ENCODE assay signal across 28 cellular contexts in genomic region chr5:38305148-38305547, GRCh38. TPM values are rescaled to one million over a fixed set of nuclear protein-coding genes. Genes with fewer than 3 reads are reported as not detected.
"Had no signal": no experiment of that assay in that cellular context is flagged by ENCODE, and none has a peak within 500 bp of the region (broad histone marks: within the 10 kb centered on the region; RNA-seq: fewer than 3 reads in every experiment).

No MANE protein-coding gene starts in this region.

- H3K36me3 ChIP-seq: colonic mucosa, gastroesophageal sphincter, heart left ventricle, lower lobe of right lung had no signal

- H3K4me2 ChIP-seq: hepatocyte had no signal

- H3K27ac Mint-ChIP-seq: dendritic cell treated with granulocyte-macrophage colony-stimulating factor and Interleukin-4, amounts not matched to agents 40 ng/mL and 50 ng/mL, for 4 days; effector memory CD8-positive, alpha-beta T cell; endodermal cell; immature natural killer cell; mesothelial cell of epicardium; naive B cell had no signal

- H3K4me3 Mint-ChIP-seq: dendritic cell treated with granulocyte-macrophage colony-stimulating factor and Interleukin-4, amounts not matched to agents 40 ng/mL and 50 ng/mL, for 4 days; effector memory CD8-positive, alpha-beta T cell; endodermal cell; immature natural killer cell; mesothelial cell of epicardium; naive B cell had no signal

- H3K27ac ChIP-seq: colonic mucosa, epithelial cell of prostate, foreskin keratinocyte, gastroesophageal sphincter, hepatocyte, lower lobe of right lung had no signal

- H3K27me3 Mint-ChIP-seq: dendritic cell treated with granulocyte-macrophage colony-stimulating factor and Interleukin-4, amounts not matched to agents 40 ng/mL and 50 ng/mL, for 4 days; naive B cell had no signal

- H3K4me1 Mint-ChIP-seq: immature natural killer cell, mesothelial cell of epicardium, naive B cell had no signal

- ATAC-seq: effector memory CD8-positive, alpha-beta T cell; esophagus mucosa; foreskin keratinocyte; gastroesophageal sphincter; heart left ventricle; left colon; left lobe of liver; left ventricle myocardium superior; lower lobe of right lung; mucosa of descending colon had no signal

- H3K79me2 ChIP-seq: hepatocyte had no signal

- H3K9me3 ChIP-seq: colonic mucosa had no signal

- FAIRE-seq: endometrium, frontal cortex, kidney had no signal

- H3K27me3 ChIP-seq: colonic mucosa, foreskin keratinocyte, gastroesophageal sphincter, heart left ventricle, hepatocyte had no signal

- H3K4me3 ChIP-seq: colonic mucosa, gastroesophageal sphincter, heart left ventricle, hepatocyte, lower lobe of right lung, mucosa of descending colon had no signal

- H2AFZ ChIP-seq: hepatocyte had no signal

- DNase-seq: colonic mucosa; cortex of kidney; effector CD8-positive, alpha-beta T cell; effector memory CD8-positive, alpha-beta T cell; endodermal cell; erythroblast; foreskin keratinocyte; heart left ventricle; hypothalamus; immature natural killer cell; islet precursor cell; kidney; kidney glomerular epithelial cell; left colon; left ventricle myocardium superior; lower lobe of right lung; mesenchymal stem cell; mucosa of descending colon; naive B cell had no signal

- H3K36me3 Mint-ChIP-seq: immature natural killer cell had no signal

- H3K4me1 ChIP-seq: colonic mucosa, foreskin keratinocyte, gastroesophageal sphincter, heart left ventricle, lower lobe of right lung had no signal

RNA-seq across cellular contexts. Expression of gene EGFLAM, which starts 46.8 kb away (rescaled TPM):
- polyA plus RNA-seq: immature natural killer cell had no signal
